8 cellular contexts compared by ENCODE assay signal in genomic region chr19:14405380-14405757, GRCh38. TPM values are rescaled to one million over a fixed set of nuclear protein-coding genes. Genes with fewer than 3 reads are reported as not detected.
A peak's percentile ranks its signal among the peaks of the same experiment; 100 is the strongest.
DNase-seq lines count a peak whose midpoint lies in the region; ATAC-seq and TF ChIP-seq lines count a peak whose summit lies in the region.

No MANE protein-coding gene starts in this region.

- H3K4me3 ChIP-seq in HUES6 (ENCODE audit: low read depth, low read length) (peak overlapping the region; percentile 61), esophagus squamous epithelium (peak overlapping the region in 1 of 4 donors; percentile 57), trophoblast cell (ENCODE audit: low read depth, low read length) (peak overlapping the region; percentile 18)

- no peak overlapping the region for H4K91ac ChIP-seq in trophoblast cell (ENCODE audit: low read depth, low read length)

- 71 to 82% methylated on average over 4 to 5 of the region's 6 CpGs for WGBS in esophagus squamous epithelium, 2 donors
- WGBS in trophoblast cell (ENCODE audit: extremely low coverage, insufficient coverage, insufficient read length), result no CpG with 5 or more reads among the region's 6 CpGs

- peaks cover 42% of the 10 kb centered on the region for H3K36me3 ChIP-seq in HUES6 (ENCODE audit: control insufficient read depth, insufficient read depth, low read length)
- H3K36me3 ChIP-seq in esophagus squamous epithelium, result peaks cover 22 to 78% (median 28%) of the 10 kb centered on the region in 3 donors
- peaks cover 38% of the 10 kb centered on the region in 2 experiments for H3K36me3 ChIP-seq in trophoblast cell (ENCODE audit: control insufficient read depth in 1 of 2, insufficient read depth in 2 of 2, low read length in 2 of 2)

- H3K79me2 ChIP-seq in trophoblast cell (ENCODE audit: control insufficient read depth, insufficient read depth, low read length, poor library complexity), result no peaks in the 10 kb centered on the region

- in situ Hi-C loops in GM13976 (cut with MboI; ENCODE audit: low sequenced_read_pairs, unreplicated experiment), result no loop called here

- H3K79me1 ChIP-seq in trophoblast cell (ENCODE audit: low read length), result no peaks in the 10 kb centered on the region

- no peaks in the 10 kb centered on the region for H3K27me3 ChIP-seq in HUES6 (ENCODE audit: control insufficient read depth, insufficient read depth, low read length)
- H3K27me3 ChIP-seq in esophagus squamous epithelium, result no peaks in the 10 kb centered on the region
- H3K27me3 ChIP-seq in trophoblast cell (ENCODE audit: insufficient read depth, low read length), result no peaks in the 10 kb centered on the region

- no peak overlapping the region for H2BK12ac ChIP-seq in trophoblast cell (ENCODE audit: low read length)

- no peak overlapping the region for H3K18ac ChIP-seq in trophoblast cell (ENCODE audit: low read length)

- H3K4ac ChIP-seq in trophoblast cell (ENCODE audit: low read depth, low read length), result no peak overlapping the region

- TF ChIP-seq CTCF in CD14-positive monocyte (IDR thresholded peaks at IDR 0.05), result no peak
- TF ChIP-seq CTCF in esophagus squamous epithelium (IDR thresholded peaks at IDR 0.05), result no peak
- TF ChIP-seq CTCF in GM13976 (IDR thresholded peaks at IDR 0.05; ENCODE audit: borderline replicate concordance, control extremely low read depth, extremely low read depth, insufficient read depth, missing control alignments), result no peak

- peak overlapping the region; percentile 2 for H4K12ac ChIP-seq in trophoblast cell (ENCODE audit: low read depth, low read length)

- H3K14ac ChIP-seq in trophoblast cell (ENCODE audit: low read length), result no peak overlapping the region

- no peak overlapping the region for H2BK5ac ChIP-seq in trophoblast cell (ENCODE audit: low read depth, low read length, poor library complexity)

- H3K4me1 ChIP-seq in HUES6 (ENCODE audit: control insufficient read depth, insufficient read depth, low read length) (peaks cover 12% of the 10 kb centered on the region), esophagus squamous epithelium (peaks cover 0 to 32% (median 9%) of the 10 kb centered on the region in 3 donors), trophoblast cell (ENCODE audit: control insufficient read depth in 1 of 2, insufficient read depth in 2 of 2, low read length in 2 of 2) (peaks cover 0 to 3% of the 10 kb centered on the region in 2 experiments)

- H3K27ac ChIP-seq in HUES6 (ENCODE audit: low read depth, low read length) (no peak overlapping the region), esophagus squamous epithelium (peak overlapping the region in 3 of 4 donors; percentile 77 to 84 (median 79)), trophoblast cell (ENCODE audit: low read depth, low read length) (no peak overlapping the region)

- peak overlapping the region; percentile 33 for H4K8ac ChIP-seq in trophoblast cell (ENCODE audit: low read depth, low read length)

- no peak for ATAC-seq in HG02840 (IDR thresholded peaks at IDR 0.05; ENCODE audit: low FRiP score, unreplicated experiment)

- H3K23ac ChIP-seq in trophoblast cell (ENCODE audit: low read length), result no peak overlapping the region

- no peak for DNase-seq in CD14-positive monocyte (ENCODE audit: low spot score)
- DNase-seq in esophagus squamous epithelium (lab: John Stamatoyannopoulos, UW), result no peak
- no peak for DNase-seq in trophoblast cell
- no peak for DNase-seq in GM13976 (ENCODE audit: low spot score)
- no peak for DNase-seq in NCI-H2081 treated with DMSO at 0.1 percent for 48 hours (lab: John Stamatoyannopoulos, UW)
- DNase-seq in middle frontal gyrus (ENCODE audit: extremely low spot score, low spot score), result no peak

- H3K4me1 Mint-ChIP-seq in CD14-positive monocyte, result peaks cover 23% of the 10 kb centered on the region

- H3K9ac ChIP-seq in HUES6 (ENCODE audit: low read length), result no peak overlapping the region
- no peak overlapping the region for H3K9ac ChIP-seq in trophoblast cell (ENCODE audit: low read length)

- H3K27ac Mint-ChIP-seq in CD14-positive monocyte, result peak overlapping the region; percentile 66 to 86 (median 79)

- H3K4me2 ChIP-seq in trophoblast cell (ENCODE audit: low read length), result peak overlapping the region; percentile 55

- peaks cover 0 to 2% (median 0%) of the 10 kb centered on the region in 3 donors for H3K27me3 Mint-ChIP-seq in CD14-positive monocyte (ENCODE audit: low read depth in 3 of 3)

- intact Hi-C loops in CD14-positive monocyte (cut with micrococcal nuclease), result loop anchor here in 1 of 2 donors (10.0 kb wide), 1 partner anchor 261 kb away; no protein-coding TSS in a partner anchor
- intact Hi-C loops in esophagus squamous epithelium (cut with DNase I), result loop anchor here (10.0 kb wide), 1 partner anchor 51 kb away; no protein-coding TSS in a partner anchor

- H2AK5ac ChIP-seq in trophoblast cell (ENCODE audit: low read length), result no peak overlapping the region

- H3K4me3 Mint-ChIP-seq in CD14-positive monocyte, result peak overlapping the region in 1 of 2 donors; percentile 47

- TF ChIP-seq POLR2A in esophagus squamous epithelium (IDR thresholded peaks at IDR 0.05), result no peak

- H2BK120ac ChIP-seq in trophoblast cell (ENCODE audit: insufficient read depth, low read length, poor library complexity), result no peak overlapping the region

- peaks cover 0 to 5% (median 2%) of the 10 kb centered on the region in 7 donors for H3K9me3 Mint-ChIP-seq in CD14-positive monocyte

- peaks cover 76 to 97% of the 10 kb centered on the region in 2 donors for H3K36me3 Mint-ChIP-seq in CD14-positive monocyte

- H3K9me3 ChIP-seq in HUES6 (ENCODE audit: control insufficient read depth, insufficient read depth, low read depth, low read length) (no peaks in the 10 kb centered on the region), esophagus squamous epithelium (no peaks in the 10 kb centered on the region), trophoblast cell (ENCODE audit: insufficient read depth, low read depth, low read length) (no peaks in the 10 kb centered on the region)

- H2AFZ ChIP-seq in trophoblast cell (ENCODE audit: insufficient read depth, low read length, poor library complexity), result no peak overlapping the region

RNA-seq across cellular contexts. Expression of gene DDX39A, which starts 13.8 kb away (rescaled TPM):
- 10 to 100 TPM; 78.7 to 83.5 TPM for polyA plus RNA-seq in CD14-positive monocyte
- 100 to 1,000 TPM in 1 of 4 donors, 10 to 100 TPM in 3; 59.2 to 144 (median 88.4) TPM for total RNA-seq in esophagus squamous epithelium
- 80.7 and 85.8 TPM in 2 replicates for polyA plus RNA-seq in trophoblast cell (2013)

RNA-seq across cellular contexts. Expression of gene ADGRE5, which starts 24.1 kb away (rescaled TPM):
- polyA plus RNA-seq in CD14-positive monocyte, result 100 to 1,000 TPM; 259 to 279 TPM
- 10 to 100 TPM in 2 of 4 donors, 1 to 10 TPM in 2; 5.6 to 23.7 (median 11.1) TPM for total RNA-seq in esophagus squamous epithelium
- polyA plus RNA-seq in trophoblast cell (2013), result 6.7 and 7.6 TPM in 2 replicates

RNA-seq across cellular contexts. Expression of gene PKN1, which starts 27.7 kb away (rescaled TPM):
- 10 to 100 TPM; 49.5 to 49.6 TPM for polyA plus RNA-seq in CD14-positive monocyte
- total RNA-seq in esophagus squamous epithelium, result 10 to 100 TPM in 2 of 4 donors, 1 to 10 TPM in 2; 6.1 to 38.3 (median 21.0) TPM
- 20.5 and 22.9 TPM in 2 replicates for polyA plus RNA-seq in trophoblast cell (2013)

Comparison
In these comparisons a context has a peak if more than half of its experiments do, and no peak if none do; other contexts are left out.
1. H3K27ac ChIP-seq: peak in esophagus squamous epithelium (3 of 4); none in HUES6 (single experiment) and trophoblast cell (single experiment).